Comparison of ENCODE assay signal across 8 cellular contexts in the genomic region with DNA sequence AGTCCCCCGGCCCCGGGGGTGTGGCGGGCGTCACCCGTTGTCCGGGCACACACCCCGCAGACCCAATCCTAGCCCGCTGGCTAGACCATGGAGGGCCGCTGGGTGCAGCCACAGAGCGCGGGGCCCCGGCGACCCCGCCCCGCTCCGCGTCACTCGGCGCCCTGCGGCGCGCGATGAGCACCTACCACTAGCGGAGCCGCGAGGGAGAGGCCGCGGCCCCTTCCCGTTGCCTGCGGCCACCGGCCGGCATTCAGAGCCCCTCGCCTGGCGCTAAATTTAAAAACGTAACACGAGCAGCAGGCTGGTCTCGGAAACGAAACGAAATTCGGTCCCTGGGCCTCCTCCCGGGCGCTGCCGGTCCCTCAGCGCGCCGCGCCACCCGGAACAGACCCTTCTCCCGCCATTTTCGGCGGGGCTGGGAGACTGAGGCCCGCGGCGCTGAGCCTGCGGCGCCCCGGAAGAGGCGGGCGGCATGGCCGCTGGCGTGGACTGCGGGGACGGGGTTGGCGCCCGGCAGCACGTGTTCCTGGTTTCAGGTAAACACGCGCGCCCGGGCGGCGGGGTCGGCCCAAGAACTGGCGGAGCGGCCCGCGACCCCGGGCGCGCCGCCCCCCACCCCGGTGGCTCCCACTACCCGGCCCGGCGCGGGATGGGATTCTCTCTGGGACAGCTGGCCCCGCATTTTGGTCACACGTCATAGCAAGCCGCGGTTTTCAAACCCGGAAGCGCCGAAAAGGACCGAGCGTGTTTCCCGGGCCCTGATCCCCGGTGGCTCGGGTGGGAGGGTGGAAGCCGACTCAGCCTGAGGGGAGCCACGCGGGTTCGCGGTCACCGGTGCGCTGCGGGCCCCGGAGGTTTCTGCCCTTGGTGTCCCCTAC. TPM values are rescaled to one million over a fixed set of nuclear protein-coding genes. Genes with fewer than 3 reads are reported as not detected.
DNase-seq lines count a peak whose midpoint lies in the region; ATAC-seq and TF ChIP-seq lines count a peak whose summit lies in the region.

A gene with protein sequence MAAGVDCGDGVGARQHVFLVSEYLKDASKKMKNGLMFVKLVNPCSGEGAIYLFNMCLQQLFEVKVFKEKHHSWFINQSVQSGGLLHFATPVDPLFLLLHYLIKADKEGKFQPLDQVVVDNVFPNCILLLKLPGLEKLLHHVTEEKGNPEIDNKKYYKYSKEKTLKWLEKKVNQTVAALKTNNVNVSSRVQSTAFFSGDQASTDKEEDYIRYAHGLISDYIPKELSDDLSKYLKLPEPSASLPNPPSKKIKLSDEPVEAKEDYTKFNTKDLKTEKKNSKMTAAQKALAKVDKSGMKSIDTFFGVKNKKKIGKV (plus strand): TSS at position 187 of the 878 bp plus-strand sequence. CDS start 286 bp downstream, at position 473.

- ATAC-seq in DND-41 (ENCODE audit: insufficient read depth, low read depth) (peak; percentile 72), GM21576 (IDR thresholded peaks at IDR 0.05; ENCODE audit: unreplicated experiment) (peak; percentile 50), foreskin keratinocyte (peak; percentile 80)

- peaks cover 7% of the 10 kb centered on the region; the same call in 1 of the 2 replicates for H4K20me1 ChIP-seq in DND-41 (ENCODE audit: insufficient read depth, low read length)

- H2AFZ ChIP-seq in DND-41 (ENCODE audit: low read depth, low read length) = peak within 1 kb of the TSS; percentile 65

- peak within 1 kb of the TSS; percentile 82 for H3K9ac ChIP-seq in DND-41 (ENCODE audit: low read depth, low read length)

- peak within 1 kb of the TSS; percentile 99 for H3K27ac ChIP-seq in DND-41 (ENCODE audit: low read length)
- H3K27ac ChIP-seq in foreskin keratinocyte = peak within 1 kb of the TSS; percentile 87
- peak within 1 kb of the TSS; percentile 88 for H3K27ac ChIP-seq in neutrophil
- H3K27ac ChIP-seq in temporal lobe (ENCODE audit: low read depth, low read length) = peak within 1 kb of the TSS; percentile 72

- no peaks in the 10 kb centered on the region for H3K9me3 ChIP-seq in DND-41 (ENCODE audit: insufficient read depth, low read length, severe bottlenecking)
- no peaks in the 10 kb centered on the region for H3K9me3 ChIP-seq in neutrophil

- H3K79me2 ChIP-seq in DND-41 (ENCODE audit: insufficient read depth, low read length) = peaks cover 58% of the 10 kb centered on the region

- peak within 1 kb of the TSS; percentile 61 for H3K4me2 ChIP-seq in DND-41 (ENCODE audit: insufficient read depth, low read length)

- peaks cover 25% of the 10 kb centered on the region for H3K36me3 ChIP-seq in DND-41 (ENCODE audit: insufficient read depth, low read length)
- H3K36me3 ChIP-seq in neutrophil = no peaks in the 10 kb centered on the region

- H3K4me3 ChIP-seq in DND-41 (ENCODE audit: low read depth in 1 of 2, low read length in 2 of 2) (peak within 1 kb of the TSS; percentile 25 to 66), neutrophil (ENCODE audit: low read depth in 1 of 2, low read length in 1 of 2) (peak within 1 kb of the TSS; percentile 92 to 98)
- H3K4me3 ChIP-seq in Jurkat, Clone E6-1 (ENCODE audit: low read length) = peak within 1 kb of the TSS; percentile 93

- DNase-seq in DND-41 (peak; percentile 82), SHP77 treated with DMSO at 0.1 percent for 48 hours (lab: John Stamatoyannopoulos, UW) (peak; percentile 67), activated gamma-delta T cell treated with Interleukin-2 at 50 U/mL for 16 hours (peak; percentile 54), foreskin keratinocyte (peak; percentile 15 to 33)
- peak; percentile 77 for DNase-seq in Jurkat, Clone E6-1 (ENCODE audit: low read depth, low spot score)

- TF ChIP-seq CTCF in DND-41 (IDR thresholded peaks at IDR 0.05; ENCODE audit: borderline replicate concordance, extremely low read depth, low read length, poor library complexity, severe bottlenecking) = peak; percentile 30
- no peak for TF ChIP-seq CTCF in foreskin keratinocyte (conservative IDR thresholded peaks at IDR 0.05)
- TF ChIP-seq CTCF in neutrophil (IDR thresholded peaks at IDR 0.05) = no peak

- H3K27me3 ChIP-seq in DND-41 (ENCODE audit: insufficient read depth, low read length, poor library complexity) = no peaks in the 10 kb centered on the region
- no peaks in the 10 kb centered on the region for H3K27me3 ChIP-seq in foreskin keratinocyte
- H3K27me3 ChIP-seq in neutrophil = no peaks in the 10 kb centered on the region

- H3K4me1 ChIP-seq in DND-41 (ENCODE audit: insufficient read depth, low read length) (peaks cover 52% of the 10 kb centered on the region), foreskin keratinocyte (peaks cover 6% of the 10 kb centered on the region), neutrophil (ENCODE audit: control insufficient read depth in 1 of 2, insufficient read depth in 1 of 2, low read depth in 1 of 2, low read length in 1 of 2) (peaks cover 35 to 42% of the 10 kb centered on the region in 2 experiments)

RNA-seq across cellular contexts. Expression of the gene that starts here (rescaled TPM):
- polyA plus RNA-seq in Jurkat, Clone E6-1 (2012; ENCODE audit: insufficient read depth, insufficient read length) = 439 TPM
- total RNA-seq in foreskin keratinocyte = 37.2 and 41.8 TPM in 2 replicates
- polyA plus RNA-seq in foreskin keratinocyte = 35.7 and 49.3 TPM in 2 replicates
- total RNA-seq in temporal lobe = 157 TPM

Comparison
In these comparisons a context has a peak if more than half of its experiments do, and no peak if none do; other contexts are left out.
1. Peak in every context shown above with its lines: DNase-seq, ATAC-seq, H3K4me3 ChIP-seq and H3K27ac ChIP-seq.
2. DNase-seq: peak in every context shown above with its lines; median percentile 82 in DND-41; 77 in Jurkat, Clone E6-1; 67 in SHP77 treated with DMSO at 0.1 percent for 48 hours; 54 in activated gamma-delta T cell treated with Interleukin-2 at 50 U/mL for 16 hours; 24 in foreskin keratinocyte.